ENCODE assay signal across 12 cellular contexts in genomic region chr16:2210386-2211365, GRCh38. TPM values are rescaled to one million over a fixed set of nuclear protein-coding genes. Genes with fewer than 3 reads are reported as not detected.
DNase-seq lines count a peak whose midpoint lies in the region; ATAC-seq, FAIRE-seq and TF ChIP-seq lines count a peak whose summit lies in the region.
"Had no signal": no experiment of that assay in that cellular context is flagged by ENCODE, and none has a peak within 500 bp of the region (broad histone marks: within the 10 kb centered on the region; RNA-seq: fewer than 3 reads in every experiment).

Gene BRICD5 (minus strand): TSS chr16:2210863. CDS start chr16:2210833, 30 bp downstream.

- no TSS peak for BruUV-seq in K562 (replicated peaks; lab: Mats Ljungman, UMichigan)

- intact Hi-C loops in K562 (cut with micrococcal nuclease) = no loop called here

- no peaks in the 10 kb centered on the region for H3K27me3 ChIP-seq in HUES48 (ENCODE audit: control insufficient read depth, insufficient read depth, low read length)
- no peaks in the 10 kb centered on the region for H3K27me3 ChIP-seq in K562 (ENCODE audit: control insufficient read depth in 2 of 2, insufficient read depth in 2 of 2, low read length in 2 of 2)

- POLR2A ChIA-PET in K562 (lab: Yijun Ruan, JAX) = interaction anchor here (1.3 to 2.1 kb wide), 3 partner anchors 13 to 56 kb away, joined by 3 to 12 read pairs (median 11); partner anchors contain the start of genes CASKIN1, E4F1 and TRAF7

- H3K27ac Mint-ChIP-seq in nephron = no peak within 1 kb of the TSS
- H3K27ac Mint-ChIP-seq: activated naive CD8-positive, alpha-beta T cell had no signal

- ATAC-seq in K562 = peak; percentile 12
- ATAC-seq in GM18909 (IDR thresholded peaks at IDR 0.05; ENCODE audit: poor library complexity, unreplicated experiment) = no peak
- no peak for ATAC-seq in HG03432 (IDR thresholded peaks at IDR 0.05; ENCODE audit: unreplicated experiment)

- peaks cover 21% of the 10 kb centered on the region for H4K20me1 ChIP-seq in K562 (replicated peaks; ENCODE audit: control insufficient read depth, insufficient read depth, low read length)

- peak; percentile 69 for TF ChIP-seq POLR2A in K562 (conservative IDR thresholded peaks at IDR 0.05)

- H3K4me1 Mint-ChIP-seq in nephron = peaks cover 32% of the 10 kb centered on the region

- H3K4me2 ChIP-seq in K562 (ENCODE audit: insufficient read depth, low read length) = peak within 1 kb of the TSS; percentile 15; the same call in 1 of the 2 replicates

- CTCF ChIA-PET in K562 (lab: Yijun Ruan, JAX; ENCODE audit: low intra/inter-chr PET ratio) = no interaction called here

- H3K27me3 Mint-ChIP-seq in nephron (ENCODE audit: low read depth) = no peaks in the 10 kb centered on the region
- H3K27me3 Mint-ChIP-seq: activated naive CD8-positive, alpha-beta T cell had no signal

- peak; percentile 83 for FAIRE-seq in K562 (lab: Jason Lieb, UNC)
- FAIRE-seq: GM18507 had no signal

- peaks cover 67% of the 10 kb centered on the region for H3K79me2 ChIP-seq in K562 (ENCODE audit: control insufficient read depth, insufficient read depth, low read length)

- DNase-seq in K562 (ENCODE audit: extremely low read depth in 1 of 4, low spot score in 3 of 4) (peak in 2 of 4 experiments; percentile 70 to 80), mesenteric fat pad (ENCODE audit: low spot score) (no peak), NCI-H1694 (lab: John Stamatoyannopoulos, UW) (no peak)
- DNase-seq: islet precursor cell, NCI-H1417 treated with DMSO at 0.1 percent for 48 hours had no signal

- no peaks in the 10 kb centered on the region for H3K9me3 Mint-ChIP-seq in nephron

- TF ChIP-seq RAD21 in K562 (CRISPR knock-in tag; conservative IDR thresholded peaks at IDR 0.05 in 1 of 2, IDR thresholded peaks at IDR 0.05 in 1 of 2) = no peak

- H3K4me1 ChIP-seq in HUES48 (ENCODE audit: control insufficient read depth, insufficient read depth, low read length) (peaks cover 6% of the 10 kb centered on the region; the same call in 1 of the 2 replicates), K562 (replicated peaks in 1 of 2; ENCODE audit: control insufficient read depth in 2 of 2, insufficient read depth in 2 of 2, low read length in 2 of 2) (peaks cover 31 to 90% of the 10 kb centered on the region in 2 experiments)

- H3K4me3 ChIP-seq in HUES48 (ENCODE audit: low read depth, low read length) (no peak within 1 kb of the TSS), K562 (no peak within 1 kb of the TSS)

- H3K9ac ChIP-seq in HUES48 (ENCODE audit: low read depth, low read length) (no peak within 1 kb of the TSS), K562 (ENCODE audit: insufficient read depth in 1 of 2, low read depth in 2 of 2, low read length in 2 of 2) (peak within 1 kb of the TSS in 1 of 2 experiments; percentile 99; a peak in 2 of 4 replicates)

- no peaks in the 10 kb centered on the region for H3K9me1 ChIP-seq in K562 (ENCODE audit: control insufficient read depth, insufficient read depth, low read length)

- peaks cover 45% of the 10 kb centered on the region for H3K36me3 ChIP-seq in HUES48 (ENCODE audit: control insufficient read depth, insufficient read depth, low read length)
- peaks cover 61% of the 10 kb centered on the region; the same call in 2 of the 3 replicates for H3K36me3 ChIP-seq in K562 (ENCODE audit: control insufficient read depth, insufficient read depth, low read length)

- peaks cover 10% of the 10 kb centered on the region for H3K36me3 Mint-ChIP-seq in nephron (ENCODE audit: low read depth)

- TF ChIP-seq CTCF in C4-2B (conservative IDR thresholded peaks at IDR 0.05) (no peak), K562 (IDR thresholded peaks at IDR 0.05 in 2 of 3, conservative IDR thresholded peaks at IDR 0.05 in 1 of 3; ENCODE audit: insufficient read depth in 2 of 3, low read depth in 1 of 3, low read length in 3 of 3) (no peak), nephron (IDR thresholded peaks at IDR 0.05; ENCODE audit: unreplicated experiment in 3 of 3) (no peak)

- H3K27ac ChIP-seq in C4-2B (peak within 1 kb of the TSS; percentile 94), HUES48 (ENCODE audit: low read depth, low read length) (peak within 1 kb of the TSS; percentile 14), K562 (ENCODE audit: extremely low read depth, low read depth, low read length) (peak within 1 kb of the TSS; percentile 38; the same call in 1 of the 3 replicates)

- in situ Hi-C loops in K562 (cut with MboI) = no loop called here

- WGBS in K562 (ENCODE audit: insufficient coverage, low coverage, missing lambda C conversion rate) = 25% methylated on average over 23 of the region's 24 CpGs

- TF ChIP-seq EP300 in K562 (IDR thresholded peaks at IDR 0.05; ENCODE audit: low read length) = no peak

- no peak within 1 kb of the TSS for H2AFZ ChIP-seq in K562 (ENCODE audit: low read depth, low read length)

- peak within 1 kb of the TSS; percentile 55 to 79 (median 68) for H3K4me3 Mint-ChIP-seq in nephron

- no peaks in the 10 kb centered on the region for H3K9me3 ChIP-seq in HUES48 (ENCODE audit: control insufficient read depth, insufficient read depth, low read length)
- no peaks in the 10 kb centered on the region for H3K9me3 ChIP-seq in K562 (replicated peaks; ENCODE audit: control insufficient read depth, insufficient read depth, low read depth, low read length)

TF ChIP-seq in K562, 482 proteins besides CTCF, POLR2A, EP300 and RAD21 (continues in another document):
- TF ChIP-seq ETS1 (conservative IDR thresholded peaks at IDR 0.05; ENCODE audit: control insufficient read depth, low read depth, low read length) = peak; percentile 20; the same call in 1 of the 2 replicates
- no peak for TF ChIP-seq ZNF324 (CRISPR knock-in tag; IDR thresholded peaks at IDR 0.05)
- peak; percentile 47 for TF ChIP-seq MAX (CRISPR knock-in tag; IDR thresholded peaks at IDR 0.05)
- 0 out of 2 replicates have a peak, but pooled peaks have one; percentile 21 for TF ChIP-seq NR2C1 (IDR thresholded peaks at IDR 0.05)
- TF ChIP-seq NR2C1 (tag; IDR thresholded peaks at IDR 0.05) = peak; percentile 41; the same call in 1 of the 2 replicates
- peak; percentile 49; the same call in 1 of the 2 replicates for TF ChIP-seq VEZF1 (CRISPR knock-in tag; IDR thresholded peaks at IDR 0.05)
- peak in 1 of 2 experiments; percentile 21; a peak in 1 of 4 replicates for TF ChIP-seq TRIM24 (IDR thresholded peaks at IDR 0.05)
- peak; percentile 3; the same call in 1 of the 2 replicates for TF ChIP-seq PML (IDR thresholded peaks at IDR 0.05; ENCODE audit: low read length)
- TF ChIP-seq NR2C2 (CRISPR knock-in tag; IDR thresholded peaks at IDR 0.05) = no peak
- 0 out of 2 replicates have a peak, but pooled peaks have one; percentile 10 for TF ChIP-seq NR2C2 (tag; IDR thresholded peaks at IDR 0.05)
- TF ChIP-seq RNF2 (IDR thresholded peaks at IDR 0.05) = peak; percentile 30; the same call in 1 of the 2 replicates
- TF ChIP-seq EGR1 (conservative IDR thresholded peaks at IDR 0.05) = 0 out of 2 replicates have a peak, but pooled peaks have one; percentile 33
- TF ChIP-seq KAT7 (CRISPR knock-in tag; IDR thresholded peaks at IDR 0.05; ENCODE audit: borderline replicate concordance) = 0 out of 2 replicates have a peak, but pooled peaks have one; percentile 52

RNA-seq across cellular contexts. Expression of gene BRICD5, which starts in this region (rescaled TPM):
- 10.6 and 42.5 TPM in 2 replicates for total RNA-seq in K562 (2011; cell fraction: chromatin; rRNA removed; ENCODE audit: low replicate concordance)
- 29.7 and 34.7 TPM in 2 replicates for total RNA-seq in K562 (2011; cell fraction: nucleolus; rRNA removed)
- total RNA-seq in K562 (2011; cell fraction: nucleoplasm; rRNA removed) = 10.8 and 18.8 TPM in 2 replicates
- 2.9 and 3.5 TPM in 2 replicates for total RNA-seq in K562 (2014; rRNA removed)
- 0.32 and 0.40 TPM in 2 replicates for total RNA-seq in K562 (2014; rRNA removed; fragmentation: Illumina TruSeq; extraction: Trizol)
- total RNA-seq in K562 (2015; rRNA removed; fragmentation: Illumina TruSeq; extraction: Trizol) = 3.4 and 4.1 TPM in 2 replicates
- 2.0 and 4.0 TPM in 2 replicates for total RNA-seq in K562 (2021)
- 1.8 and 3.2 TPM in 2 replicates for polyA plus RNA-seq in K562 (2011; rRNA removed)
- polyA plus RNA-seq in K562 (2011; cell fraction: cytosol; rRNA removed) = 2.8 and 13.2 TPM in 2 replicates
- polyA plus RNA-seq in K562 (2011; cell fraction: nucleus; rRNA removed) = 33.5 and 71.7 TPM in 2 replicates
- 5.8 and 14.0 TPM in 2 replicates for polyA plus RNA-seq in K562 (2012)
- 0.49 and 3.8 TPM in 2 replicates for polyA plus RNA-seq in K562 (2014; fragmentation: Illumina TruSeq; extraction: Trizol)
- under 1 TPM in 1 of 2 experiments, not detected in 1; 0.24 TPM for polyA plus RNA-seq in K562 (2014; fragmentation: Nextera tagmentation; extraction: Ambion mirVana)
- 5.1 and 15.1 TPM in 2 replicates for polyA plus RNA-seq in K562 (2014; rRNA removed)
- 0.28 and 0.54 TPM in 2 replicates for polyA minus RNA-seq in K562 (2011; rRNA and poly(A)+ RNA removed)
- polyA minus RNA-seq in K562 (2011; cell fraction: cytosol; rRNA and poly(A)+ RNA removed) = 0.57 TPM in 1 of 2 replicates, not detected in the other
- 3.4 and 6.9 TPM in 2 replicates for polyA minus RNA-seq in K562 (2011; cell fraction: nucleus; rRNA and poly(A)+ RNA removed)
- 2.9 TPM for total RNA-seq in mesenteric fat pad

Comparison
In these comparisons a context has a peak if more than half of its experiments do, and no peak if none do; other contexts are left out.
1. H3K27ac ChIP-seq: peak in every context shown above with its lines; median percentile 94 in C4-2B; 38 in K562; 14 in HUES48.